ENCODE assay signal across 16 cellular contexts in genomic region chr13:73334459-73334858, GRCh38.
A peak's percentile ranks its signal among the peaks of the same experiment; 100 is the strongest.
DNase-seq lines count a peak whose midpoint lies in the region; ATAC-seq and TF ChIP-seq lines count a peak whose summit lies in the region.
"Had no signal": no experiment of that assay in that cellular context is flagged by ENCODE, and none has a peak within 500 bp of the region (broad histone marks: within the 10 kb centered on the region; RNA-seq: fewer than 3 reads in every experiment).

No MANE protein-coding gene starts in this region.

- no peaks in the 10 kb centered on the region for H3K9me3 Mint-ChIP-seq in Calu3 (ENCODE audit: low read depth, unreplicated experiment)
- peaks cover 4% of the 10 kb centered on the region for H3K9me3 Mint-ChIP-seq in stimulated activated memory B cell treated with anti-CD40 and anti-IgM and Interleukin-4, amounts not matched to agents 10 μg/mL and 1 μg/mL and 100 μg/mL, for 72 hours

- H3K36me3 ChIP-seq in psoas muscle (ENCODE audit: insufficient read depth in 1 of 2, low read depth in 1 of 2) = no peaks in the 10 kb centered on the region
- H3K36me3 ChIP-seq: HAP-1, heart right ventricle had no signal

- H3K36me3 Mint-ChIP-seq in Calu3 (ENCODE audit: insufficient read depth, unreplicated experiment) = peaks cover 4% of the 10 kb centered on the region
- H3K36me3 Mint-ChIP-seq in stimulated activated memory B cell treated with anti-CD40 and anti-IgM and Interleukin-4, amounts not matched to agents 10 μg/mL and 1 μg/mL and 100 μg/mL, for 72 hours = no peaks in the 10 kb centered on the region

- 67 to 80% (median 79%) methylated on average over 5 of the region's 5 CpGs for WGBS in psoas muscle, 3 donors

- no peak overlapping the region for H3K4me3 Mint-ChIP-seq in Calu3 (ENCODE audit: low read depth, unreplicated experiment)
- no peak overlapping the region for H3K4me3 Mint-ChIP-seq in stimulated activated memory B cell treated with anti-CD40 and anti-IgM and Interleukin-4, amounts not matched to agents 10 μg/mL and 1 μg/mL and 100 μg/mL, for 72 hours
- H3K4me3 Mint-ChIP-seq: T-helper 17 cell had no signal

- ATAC-seq in psoas muscle (no peak), HG03432 (IDR thresholded peaks at IDR 0.05; ENCODE audit: unreplicated experiment) (no peak)
- ATAC-seq in stimulated activated memory B cell treated with anti-CD40 and anti-IgM and Interleukin-4, amounts not matched to agents 10 μg/mL and 1 μg/mL and 100 μg/mL, for 72 hours = no peak
- ATAC-seq: heart right ventricle, sciatic nerve had no signal

- H3K4me1 ChIP-seq in psoas muscle = no peaks in the 10 kb centered on the region
- H3K4me1 ChIP-seq: HAP-1, heart right ventricle had no signal

- no peak overlapping the region for H3K4me3 ChIP-seq in cardiac fibroblast (replicated peaks in 1 of 2; ENCODE audit: low read depth in 2 of 2, low read length in 2 of 2)
- H3K4me3 ChIP-seq in psoas muscle = no peak overlapping the region
- H3K4me3 ChIP-seq: coronary artery, HAP-1, heart right ventricle had no signal

- no peaks in the 10 kb centered on the region for H3K27me3 ChIP-seq in psoas muscle (ENCODE audit: insufficient read depth in 3 of 3, low read length in 2 of 3)
- H3K27me3 ChIP-seq: heart right ventricle had no signal

- BruUV-seq in Calu3 (replicated peaks; lab: Mats Ljungman, UMichigan) = no TSS peak

- DNase-seq in Calu3 = no peak
- peak; percentile 56 for DNase-seq in LoVo (ENCODE audit: low spot score)
- DNase-seq in cardiac fibroblast (ENCODE audit: low read depth in 2 of 2) = peak; percentile 13 to 31
- DNase-seq in myocyte (ENCODE audit: low read depth) = peak; percentile 18
- no peak for DNase-seq in psoas muscle
- no peak for DNase-seq in activated CD4-positive, alpha-beta T cell treated with anti-CD3 and anti-CD28 coated beads, Interleukin-2, amount 50 U/mL, for 4 hours
- DNase-seq: activated effector memory CD4-positive, alpha-beta T cell treated with anti-CD3 and anti-CD28 coated beads, Interleukin-2, amount 50 U/mL, for 16 hours; heart right ventricle; islet precursor cell; stimulated activated CD4-positive, alpha-beta T cell treated with anti-CD3 and anti-CD28 coated beads, Interleukin-2, amount 100 ng/mL, for 48 hours; T-helper 17 cell had no signal

- TF ChIP-seq CTCF in Calu3 (IDR thresholded peaks at IDR 0.05; ENCODE audit: unreplicated experiment) (no peak), cardiac fibroblast (IDR thresholded peaks at IDR 0.05; ENCODE audit: low read depth, low read length) (no peak), psoas muscle (IDR thresholded peaks at IDR 0.05) (no peak)

- no peaks in the 10 kb centered on the region for H3K27me3 Mint-ChIP-seq in Calu3 (ENCODE audit: unreplicated experiment)
- H3K27me3 Mint-ChIP-seq in stimulated activated memory B cell treated with anti-CD40 and anti-IgM and Interleukin-4, amounts not matched to agents 10 μg/mL and 1 μg/mL and 100 μg/mL, for 72 hours = no peaks in the 10 kb centered on the region
- H3K27me3 Mint-ChIP-seq: T-helper 17 cell had no signal

- no peaks in the 10 kb centered on the region for H3K9me3 ChIP-seq in psoas muscle
- H3K9me3 ChIP-seq: HAP-1, heart right ventricle had no signal

- intact Hi-C loops in Calu3 (cut with micrococcal nuclease; ENCODE audit: unreplicated experiment) (loop anchor here (2.0 kb wide), 1 partner anchor 372 kb away; no protein-coding TSS in a partner anchor), psoas muscle (cut with DNase I) (no loop called here)

- no peak overlapping the region for H3K27ac ChIP-seq in psoas muscle
- H3K27ac ChIP-seq: coronary artery, heart right ventricle had no signal

- H3K27ac Mint-ChIP-seq in Calu3 (ENCODE audit: unreplicated experiment) = peak overlapping the region; percentile 97
- H3K27ac Mint-ChIP-seq in stimulated activated memory B cell treated with anti-CD40 and anti-IgM and Interleukin-4, amounts not matched to agents 10 μg/mL and 1 μg/mL and 100 μg/mL, for 72 hours = no peak overlapping the region
- H3K27ac Mint-ChIP-seq: T-helper 17 cell had no signal

- CTCF ChIA-PET in Calu3 (lab: Charles Lee) = interaction anchor here (0.6 to 1.0 kb wide), 3 partner anchors 9 to 517 kb away, joined by 3 read pairs; no protein-coding TSS in a partner anchor

- no peaks in the 10 kb centered on the region for H3K4me1 Mint-ChIP-seq in Calu3 (ENCODE audit: low read depth, unreplicated experiment)
- H3K4me1 Mint-ChIP-seq in stimulated activated memory B cell treated with anti-CD40 and anti-IgM and Interleukin-4, amounts not matched to agents 10 μg/mL and 1 μg/mL and 100 μg/mL, for 72 hours = no peaks in the 10 kb centered on the region
- H3K4me1 Mint-ChIP-seq: T-helper 17 cell had no signal

Comparison
In these comparisons a context has a peak if more than half of its experiments do, and no peak if none do; other contexts are left out.
1. DNase-seq: peak in LoVo (single experiment), cardiac fibroblast (2 of 2) and myocyte (single experiment); none in Calu3 (single experiment), psoas muscle (0 of 2) and activated CD4-positive, alpha-beta T cell treated with anti-CD3 and anti-CD28 coated beads, Interleukin-2, amount 50 U/mL, for 4 hours (0 of 2).